ENCODE assay signal across 22 cellular contexts in the genomic region with DNA sequence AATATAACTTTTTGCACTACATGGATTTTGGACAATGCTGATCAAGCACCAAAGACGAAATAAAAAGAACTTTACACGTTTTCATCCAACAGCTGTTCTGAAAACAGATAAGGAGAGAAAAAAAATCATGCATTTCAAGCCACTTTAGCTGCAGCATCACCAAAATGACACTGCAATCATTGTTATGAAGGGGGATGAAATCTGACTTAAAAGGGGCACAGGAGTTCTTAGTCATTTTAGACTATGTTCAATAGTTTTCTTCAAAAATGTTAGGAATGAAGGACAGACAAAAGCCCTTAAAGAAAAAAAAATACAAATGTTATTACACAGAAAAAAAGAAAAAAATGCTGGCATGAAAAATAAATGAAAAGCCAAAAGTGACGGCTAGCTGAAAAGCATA.
"Had no signal": no experiment of that assay in that cellular context is flagged by ENCODE, and none has a peak within 500 bp of the region (broad histone marks: within the 10 kb centered on the region; RNA-seq: fewer than 3 reads in every experiment).

No MANE protein-coding gene starts in this region.

- H3K27ac ChIP-seq: adrenal gland, cardiac muscle cell, foreskin keratinocyte, lower lobe of right lung, parathyroid adenoma, thyroid gland had no signal

- H2AFZ ChIP-seq: parathyroid adenoma had no signal

- ATAC-seq: activated CD4-positive, CD25-positive, alpha-beta regulatory T cell treated with anti-CD3 and anti-CD28 coated beads, Interleukin-2, amount 50 U/mL, for 24 hours; activated T-cell treated with anti-CD3 and anti-CD28 coated beads, Interleukin-2, amount 50 U/mL, for 4 hours; effector memory CD8-positive, alpha-beta T cell; foreskin keratinocyte; left cardiac atrium; lower lobe of right lung; naive thymus-derived CD8-positive, alpha-beta T cell; sciatic nerve had no signal

- H3K9me3 ChIP-seq: adrenal gland, lower lobe of right lung, thyroid gland had no signal

- H3K4me3 ChIP-seq: adrenal gland, cardiac muscle cell, lower lobe of right lung, thyroid gland had no signal

- DNase-seq: activated CD4-positive, alpha-beta T cell treated with anti-CD3 and anti-CD28 coated beads, Interleukin-2, amount 50 U/mL, for 1 hour; activated CD8-positive, alpha-beta memory T cell treated with anti-CD3 and anti-CD28 coated beads, Interleukin-2, amount 50 U/mL, for 4 hours; activated effector memory CD4-positive, alpha-beta T cell treated with Interleukin-2 at 50 U/mL for 16 hours; activated naive CD4-positive, alpha-beta T cell treated with anti-CD3 and anti-CD28 coated beads, Interleukin-2, amount 10 ng/mL, durations not matched to agents 7 days and 5 days; activated T-cell treated with anti-CD3 and anti-CD28 coated beads, Interleukin-2, amount 50 U/mL, for 4 hours; adrenal gland; effector memory CD8-positive, alpha-beta T cell; foreskin keratinocyte; glutamatergic neuron; hippocampal formation; left cardiac atrium; lower lobe of right lung; naive thymus-derived CD8-positive, alpha-beta T cell; stimulated activated CD8-positive, alpha-beta memory T cell treated with anti-CD3 and anti-CD28 coated beads, Interleukin-4, amount 100 ng/mL, for 48 hours; stimulated activated naive CD4-positive, alpha-beta T cell; T-helper 1 cell; T-helper 9 cell; thyroid gland had no signal

- H3K9ac ChIP-seq: parathyroid adenoma had no signal

- H3K27me3 ChIP-seq: adrenal gland, cardiac muscle cell, foreskin keratinocyte, thyroid gland had no signal

- H3K36me3 ChIP-seq: adrenal gland, thyroid gland had no signal
